ENCODE assay signal across 7 cellular contexts in genomic region chr9:127698985-127699670, GRCh38. TPM values are rescaled to one million over a fixed set of nuclear protein-coding genes. Genes with fewer than 3 reads are reported as not detected.
DNase-seq lines count a peak whose midpoint lies in the region; ATAC-seq, FAIRE-seq and TF ChIP-seq lines count a peak whose summit lies in the region.

No MANE protein-coding gene starts in this region.

- DNase-seq in SW 1271 (lab: John Stamatoyannopoulos, UW) (peak; percentile 89 to 96), amniotic epithelial cell (ENCODE audit: low read depth) (peak; percentile 96), heart left ventricle (peak; percentile 97 to 99 (median 98)), pancreas (peak; percentile 90 to 97 (median 94)), testis (peak; percentile 98)

- TF ChIP-seq POLR2A in heart left ventricle (IDR thresholded peaks at IDR 0.05): peak in 1 of 2 donors; percentile 67
- TF ChIP-seq POLR2A in testis (IDR thresholded peaks at IDR 0.05): no peak

- H3K36me3 ChIP-seq in heart left ventricle (no peaks in the 10 kb centered on the region), pancreas (no peaks in the 10 kb centered on the region), testis (ENCODE audit: low read depth, missing control alignments) (no peaks in the 10 kb centered on the region)

- H3K4me3 ChIP-seq in heart left ventricle (peak overlapping the region in 9 of 12 donors; percentile 23 to 49 (median 38)), pancreas (peak overlapping the region in 2 of 4 donors; percentile 4 to 21), testis (peak overlapping the region; percentile 39 to 58)

- intact Hi-C loops in heart left ventricle (cut with DNase I): loop anchor here in 1 of 10 donors (1.0 kb wide), 1 partner anchor 16 kb away; the partner anchor contains the start of gene PTRH1
- intact Hi-C loops in pancreas (cut with DNase I): no loop called here
- intact Hi-C loops in testis (cut with DNase I; ENCODE audit: low total_unique reads): no loop called here

- peak in 4 of 12 donors; percentile 16 to 29 (median 24) for TF ChIP-seq CTCF in heart left ventricle (IDR thresholded peaks at IDR 0.05)
- no peak for TF ChIP-seq CTCF in pancreas (IDR thresholded peaks at IDR 0.05)
- peak in 2 of 3 experiments; percentile 26 to 30 for TF ChIP-seq CTCF in testis (IDR thresholded peaks at IDR 0.05)

- H3K27ac ChIP-seq in heart left ventricle (peak overlapping the region; percentile 26 to 92 (median 87)), pancreas (peak overlapping the region; percentile 67 to 88 (median 80)), testis (peak overlapping the region; percentile 84 to 91)

- H3K27me3 ChIP-seq in heart left ventricle (no peaks in the 10 kb centered on the region), pancreas (no peaks in the 10 kb centered on the region), testis (no peaks in the 10 kb centered on the region)

- H3K9me3 ChIP-seq in heart left ventricle (no peaks in the 10 kb centered on the region), pancreas (no peaks in the 10 kb centered on the region), testis (no peaks in the 10 kb centered on the region)

- WGBS in heart left ventricle, 4 donors: 11 to 17% (median 14%) methylated on average over 37 to 41 of the region's 41 CpGs
- 19 to 20% methylated on average over 41 of the region's 41 CpGs for WGBS in pancreas, 2 donors
- WGBS in testis, 2 donors: 10 to 23% methylated on average over 13 to 41 of the region's 41 CpGs

- ATAC-seq in GM19023 (IDR thresholded peaks at IDR 0.05; ENCODE audit: unreplicated experiment) (peak; percentile 88), HG03342 (IDR thresholded peaks at IDR 0.05; ENCODE audit: unreplicated experiment) (peak; percentile 89), heart left ventricle (peak; percentile 99), pancreas (peak; percentile 90 to 97 (median 92))

- H3K4me1 ChIP-seq in heart left ventricle (peaks cover 0 to 14% (median 8%) of the 10 kb centered on the region in 12 donors), pancreas (peaks cover 8 to 10% (median 10%) of the 10 kb centered on the region in 3 donors), testis (peaks cover 26% of the 10 kb centered on the region)

- peak; percentile 54 for FAIRE-seq in pancreas (lab: Jason Lieb, UNC)

RNA-seq across cellular contexts. Expression of gene CFAP157, which starts 7.7 kb away (rescaled TPM):
- total RNA-seq in heart left ventricle: under 1 TPM in 2 of 9 donors, not detected in 7; 0.15 to 0.87 TPM
- under 1 TPM; 0.08 TPM for polyA plus RNA-seq in heart left ventricle
- under 1 TPM in 5 of 6 donors, not detected in 1; 0.12 to 0.39 (median 0.22) TPM for total RNA-seq in pancreas
- polyA plus RNA-seq in pancreas: 1 to 10 TPM; 1.6 to 2.1 TPM
- 10 to 100 TPM; 11.6 to 26.5 TPM for total RNA-seq in testis
- 30.6 TPM for polyA plus RNA-seq in testis (ENCODE audit: insufficient read depth, low read depth, low replicate concordance)

RNA-seq across cellular contexts. Expression of gene PTRH1, which starts 16.3 kb away (rescaled TPM):
- total RNA-seq in heart left ventricle (10 to 100 TPM in 7 of 9 donors, 1 to 10 TPM in 2; 7.3 to 30.5 (median 13.5) TPM), pancreas (10 to 100 TPM in 2 of 6 donors, 1 to 10 TPM in 4; 5.6 to 11.9 (median 9.0) TPM), testis (10 to 100 TPM; 19.0 to 24.5 TPM)
- polyA plus RNA-seq in heart left ventricle (10 to 100 TPM; 14.0 to 44.7 TPM), pancreas (10 to 100 TPM; 11.5 to 13.4 TPM), testis (ENCODE audit: insufficient read depth, low read depth, low replicate concordance) (18.2 TPM)

RNA-seq across cellular contexts. Expression of gene TTC16, which starts 16.8 kb away (rescaled TPM):
- under 1 TPM in 8 of 9 donors, not detected in 1; 0.09 to 0.61 (median 0.24) TPM for total RNA-seq in heart left ventricle
- under 1 TPM in 1 of 2 donors, not detected in 1; 0.34 TPM for polyA plus RNA-seq in heart left ventricle
- under 1 TPM in 2 of 6 donors, not detected in 4; 0.03 to 0.09 TPM for total RNA-seq in pancreas
- polyA plus RNA-seq in pancreas: under 1 TPM; 0.02 to 0.04 TPM
- total RNA-seq in testis: 10 to 100 TPM; 25.0 to 32.7 TPM
- polyA plus RNA-seq in testis (ENCODE audit: insufficient read depth, low read depth, low replicate concordance): 46.2 TPM

RNA-seq across cellular contexts. Expression of gene TOR2A, which starts 36.0 kb away (rescaled TPM):
- 1 to 10 TPM; 1.7 to 9.2 (median 3.3) TPM for total RNA-seq in heart left ventricle
- 1 to 10 TPM; 3.4 to 5.2 TPM for polyA plus RNA-seq in heart left ventricle
- 1 to 10 TPM; 4.2 to 9.0 (median 5.8) TPM for total RNA-seq in pancreas
- polyA plus RNA-seq in pancreas: 10 to 100 TPM; 10.1 to 17.5 TPM
- total RNA-seq in testis: 10 to 100 TPM; 28.7 to 32.0 TPM
- polyA plus RNA-seq in testis (ENCODE audit: insufficient read depth, low read depth, low replicate concordance): 30.4 TPM

Comparison
In these comparisons a context has a peak if more than half of its experiments do, and no peak if none do; other contexts are left out.
1. CTCF ChIP-seq: peak in testis (2 of 3); none in pancreas (0 of 4).
2. RNA of gene CFAP157, which starts 7.7 kb away (total RNA-seq): 11.6 to 26.5 TPM in testis; 0.12 to 0.39 TPM in pancreas and 0.15 to 0.87 TPM in heart left ventricle; every median in the first group is over 4 times any median in the second.
3. RNA of gene TTC16, which starts 16.8 kb away (total RNA-seq): 25.0 to 32.7 TPM in testis; 0.09 to 0.61 TPM in heart left ventricle and 0.03 to 0.09 TPM in pancreas; every median in the first group is over 10 times any median in the second.
4. Peak in every context shown above with its lines, with median percentiles within 50 percentile points of each other: ATAC-seq, DNase-seq and H3K27ac ChIP-seq.